In the genomic region with DNA sequence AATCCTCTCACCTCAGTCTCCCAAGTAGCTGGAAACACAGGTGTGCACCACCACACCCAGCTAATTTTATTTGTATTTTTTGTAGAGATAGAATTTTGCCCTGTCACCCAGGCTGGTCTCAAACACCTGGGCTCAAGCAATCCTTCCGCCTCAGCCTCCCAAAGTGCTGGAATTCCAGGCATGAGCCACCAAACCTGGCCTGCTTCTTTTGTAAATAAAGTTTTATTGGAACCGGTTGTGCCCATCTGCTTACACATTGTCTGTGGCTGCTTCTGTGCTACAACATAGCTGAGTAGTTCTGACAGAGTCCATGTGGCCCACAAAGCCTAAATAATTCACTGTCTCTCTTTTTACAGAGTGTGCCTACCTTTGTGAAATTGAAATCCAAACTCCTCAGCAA, we compare ENCODE assay signal across 34 cellular contexts.
"Had no signal": no experiment of that assay in that cellular context is flagged by ENCODE, and none has a peak within 500 bp of the region (broad histone marks: within the 10 kb centered on the region; RNA-seq: fewer than 3 reads in every experiment).

No MANE protein-coding gene starts in this region.

- H3K27ac ChIP-seq: adrenal gland, body of pancreas, brain microvascular endothelial cell, breast epithelium, VCaP had no signal

- H3K4me1 ChIP-seq: adrenal gland, body of pancreas, breast epithelium had no signal

- DNase-seq: activated B cell treated with CpG ODN at 0.5 μM for 24 hours; activated CD4-positive, alpha-beta memory T cell treated with anti-CD3 and anti-CD28 coated beads for 36 hours; activated CD4-positive, alpha-beta T cell treated with anti-CD3 and anti-CD28 coated beads for 4 hours; activated CD4-positive, alpha-beta T cell treated with anti-CD3 and anti-CD28 coated beads, Interleukin-2, amount 10 ng/mL, durations not matched to agents 24 days and 14 days; activated CD4-positive, alpha-beta T cell treated with anti-CD3 and anti-CD28 coated beads, Interleukin-2, amount 50 U/mL, for 1 hour; activated CD4-positive, alpha-beta T cell treated with anti-CD3 and anti-CD28 coated beads, Interleukin-2, amount 50 U/mL, for 4 hours; activated CD4-positive, CD25-positive, alpha-beta regulatory T cell treated with anti-CD3 and anti-CD28 coated beads, Interleukin-2, amount 50 U/mL, for 72 hours; activated CD8-positive, alpha-beta memory T cell treated with anti-CD3 and anti-CD28 coated beads, Interleukin-2, amount 50 U/mL, for 4 hours; activated CD8-positive, alpha-beta T cell treated with anti-CD3 and anti-CD28 coated beads for 36 hours; activated effector memory CD4-positive, alpha-beta T cell treated with anti-CD3 and anti-CD28 coated beads, Interleukin-2, amount 50 U/mL, for 16 hours; activated gamma-delta T cell treated with Interleukin-2 at 50 U/mL for 16 hours; activated naive CD4-positive, alpha-beta T cell; activated naive CD4-positive, alpha-beta T cell treated with anti-CD3 and anti-CD28 coated beads for 36 hours; activated naive CD4-positive, alpha-beta T cell treated with anti-CD3 and anti-CD28 coated beads, Interleukin-2, amount 50 U/mL, for 16 hours; activated naive CD8-positive, alpha-beta T cell treated with anti-CD3 and anti-CD28 coated beads for 36 hours; activated T-cell treated with anti-CD3 and anti-CD28 coated beads for 4 hours; activated T-cell treated with anti-CD3 and anti-CD28 coated beads, Interleukin-2, amount 50 U/mL, for 1 hour; activated T-cell treated with anti-CD3 and anti-CD28 coated beads, Interleukin-2, amount 50 U/mL, for 4 hours; activated T-cell treated with anti-CD3 and anti-CD28 coated beads, Interleukin-2, amount 50 U/mL, for 72 hours; adrenal gland; amniotic stem cell; aorta; body of pancreas; brain microvascular endothelial cell; central memory CD4-positive, alpha-beta T cell; cerebellar nuclear complex; T-helper 2 cell; T-helper 9 cell had no signal

- H3K4me3 ChIP-seq: adrenal gland, body of pancreas, breast epithelium had no signal

- H3K27me3 ChIP-seq: adrenal gland, body of pancreas, brain microvascular endothelial cell, breast epithelium had no signal

- FAIRE-seq: astrocyte, TTC549 had no signal

- H3K36me3 ChIP-seq: adrenal gland, brain microvascular endothelial cell, breast epithelium had no signal

- ATAC-seq: activated CD8-positive, alpha-beta T cell treated with anti-CD3 and anti-CD28 coated beads for 36 hours; activated naive CD4-positive, alpha-beta T cell treated with anti-CD3 and anti-CD28 coated beads, Interleukin-2, amount 50 U/mL, for 72 hours; activated T-cell treated with anti-CD3 and anti-CD28 coated beads, Interleukin-2, amount 50 U/mL, for 4 hours; activated T-cell treated with anti-CD3 and anti-CD28 coated beads, Interleukin-2, amount 50 U/mL, for 72 hours; activated T-helper 17 cell treated with anti-CD3 and anti-CD28 coated beads, Interleukin-2, amount 50 U/mL, for 72 hours; body of pancreas had no signal

- H3K9me3 ChIP-seq: adrenal gland, body of pancreas had no signal
